1 cellular context compared by ENCODE assay signal in the genomic region with DNA sequence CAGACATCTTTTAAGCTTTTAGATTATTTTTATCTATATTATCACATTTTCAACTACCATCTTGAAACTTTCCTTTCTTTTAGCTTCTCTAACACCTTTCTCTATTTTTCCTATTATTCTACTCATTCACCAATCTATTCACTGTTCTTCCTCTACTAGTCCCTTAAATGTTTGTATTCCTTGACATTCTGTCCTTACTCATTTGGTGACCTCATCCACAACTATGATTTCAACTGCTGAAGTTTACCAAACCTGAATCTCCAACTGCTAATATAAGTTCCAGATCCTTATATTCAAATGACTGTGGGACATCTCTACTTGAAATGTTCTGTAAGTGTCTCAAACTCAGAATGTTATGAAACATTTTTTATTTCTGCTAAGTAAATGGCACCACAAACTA.
TF ChIP-seq lines count a peak whose summit lies in the region.

No MANE protein-coding gene starts in this region.

TF ChIP-seq in IMR-90, 13 proteins besides CTCF, POLR2A, EP300 and RAD21 (continued from another document):
- TF ChIP-seq CEBPB (IDR thresholded peaks at IDR 0.05; ENCODE audit: low read depth, low read length) = no peak
- TF ChIP-seq SMC3 (IDR thresholded peaks at IDR 0.05; ENCODE audit: low read depth, low read length) = no peak
- no peak for TF ChIP-seq BHLHE40 (IDR thresholded peaks at IDR 0.05; ENCODE audit: low read depth, low read length)
- no peak for TF ChIP-seq NFE2L2 (IDR thresholded peaks at IDR 0.05; ENCODE audit: low read depth, low read length)
- TF ChIP-seq, protein P1, sequence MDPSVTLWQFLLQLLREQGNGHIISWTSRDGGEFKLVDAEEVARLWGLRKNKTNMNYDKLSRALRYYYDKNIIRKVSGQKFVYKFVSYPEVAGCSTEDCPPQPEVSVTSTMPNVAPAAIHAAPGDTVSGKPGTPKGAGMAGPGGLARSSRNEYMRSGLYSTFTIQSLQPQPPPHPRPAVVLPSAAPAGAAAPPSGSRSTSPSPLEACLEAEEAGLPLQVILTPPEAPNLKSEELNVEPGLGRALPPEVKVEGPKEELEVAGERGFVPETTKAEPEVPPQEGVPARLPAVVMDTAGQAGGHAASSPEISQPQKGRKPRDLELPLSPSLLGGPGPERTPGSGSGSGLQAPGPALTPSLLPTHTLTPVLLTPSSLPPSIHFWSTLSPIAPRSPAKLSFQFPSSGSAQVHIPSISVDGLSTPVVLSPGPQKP (IDR thresholded peaks at IDR 0.05; ENCODE audit: borderline replicate concordance, low read depth, low read length) = no peak
- no peak for TF ChIP-seq MAZ (IDR thresholded peaks at IDR 0.05; ENCODE audit: borderline replicate concordance, low read depth, low read length)
